8 cellular contexts compared by ENCODE assay signal in the genomic region with DNA sequence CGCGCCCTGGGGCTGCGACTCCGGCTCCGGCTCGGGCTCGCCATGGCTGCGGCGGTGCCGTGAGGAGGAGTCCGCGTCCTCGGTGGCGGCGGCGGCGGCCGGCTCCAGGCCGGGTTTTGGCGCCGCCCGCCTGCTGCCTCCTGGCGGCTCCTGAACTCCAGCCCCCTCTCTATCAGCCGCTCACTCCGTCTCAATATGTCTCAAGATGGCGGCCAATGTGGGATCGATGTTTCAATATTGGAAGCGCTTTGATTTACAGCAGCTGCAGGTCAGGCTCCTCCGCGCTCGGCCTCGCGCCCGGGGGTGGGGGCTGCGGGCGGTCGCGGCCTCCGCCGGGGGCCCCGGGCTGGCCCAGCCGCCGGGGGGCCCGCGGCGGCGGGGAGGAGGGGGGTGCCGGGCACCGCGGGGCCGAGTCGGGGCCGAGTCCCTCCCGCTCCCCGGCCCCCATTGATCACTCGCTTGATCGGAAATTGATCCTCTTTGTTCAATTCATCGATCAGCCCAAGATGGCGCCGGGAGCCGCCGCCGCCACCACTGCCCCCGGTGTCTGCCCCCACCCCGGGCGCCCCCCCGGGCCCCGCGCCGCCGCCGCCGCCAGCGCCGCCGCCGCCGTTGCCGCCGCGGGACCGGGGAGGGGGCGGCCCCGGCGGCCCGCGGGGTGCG. TPM values are rescaled to one million over a fixed set of nuclear protein-coding genes. Genes with fewer than 3 reads are reported as not detected.
A peak's percentile ranks its signal among the peaks of the same experiment; 100 is the strongest.
DNase-seq lines count a peak whose midpoint lies in the region; ATAC-seq and TF ChIP-seq lines count a peak whose summit lies in the region.

No MANE protein-coding gene starts in this region.

- H3K9me3 ChIP-seq in endocrine pancreas (ENCODE audit: control insufficient read depth, low read length) = no peaks in the 10 kb centered on the region

- no peaks in the 10 kb centered on the region for H3K36me3 Mint-ChIP-seq in activated CD8-positive, alpha-beta T cell treated with anti-CD3 and anti-CD28 coated beads for 36 hours (ENCODE audit: low read depth)

- no peaks in the 10 kb centered on the region for H3K27me3 ChIP-seq in endocrine pancreas (ENCODE audit: control insufficient read depth, insufficient read depth, low read length)

- H3K4me1 ChIP-seq in endocrine pancreas (ENCODE audit: control insufficient read depth, insufficient read depth, low read length) = peaks cover 5% of the 10 kb centered on the region

- intact Hi-C loops in activated CD8-positive, alpha-beta T cell treated with anti-CD3 and anti-CD28 coated beads for 36 hours (cut with micrococcal nuclease) = loop anchor here (2.0 kb wide), 1 partner anchor 41 kb away; no protein-coding TSS in a partner anchor

- DNase-seq in AML-193 (lab: John Stamatoyannopoulos, UW) (peak; percentile 67 to 72), NCI-H82 (lab: John Stamatoyannopoulos, UW) (peak; percentile 90), mesenteric fat pad (ENCODE audit: low spot score) (peak; percentile 90)
- peak; percentile 76 for DNase-seq in activated CD8-positive, alpha-beta T cell treated with anti-CD3 and anti-CD28 coated beads for 36 hours
- DNase-seq in stimulated activated CD8-positive, alpha-beta memory T cell treated with anti-CD3 and anti-CD28 coated beads, Interleukin-15, amount 100 ng/mL, for 1 hour (ENCODE audit: low read depth) = peak; percentile 35

- no peaks in the 10 kb centered on the region for H3K9me3 Mint-ChIP-seq in activated CD8-positive, alpha-beta T cell treated with anti-CD3 and anti-CD28 coated beads for 36 hours

- H3K4me1 Mint-ChIP-seq in activated CD8-positive, alpha-beta T cell treated with anti-CD3 and anti-CD28 coated beads for 36 hours (ENCODE audit: low read depth) = peaks cover 24% of the 10 kb centered on the region

- H3K9ac ChIP-seq in endocrine pancreas (ENCODE audit: control insufficient read depth, insufficient read depth, low read length) = peak overlapping the region; percentile 41

- peak; percentile 50 for ATAC-seq in GM19043 (IDR thresholded peaks at IDR 0.05; ENCODE audit: low read depth, unreplicated experiment)
- ATAC-seq in HG03432 (IDR thresholded peaks at IDR 0.05; ENCODE audit: unreplicated experiment) = peak; percentile 58
- ATAC-seq in activated CD8-positive, alpha-beta T cell treated with anti-CD3 and anti-CD28 coated beads for 36 hours = peak; percentile 78

- POLR2A ChIA-PET in activated CD8-positive, alpha-beta T cell treated with anti-CD3 and anti-CD28 coated beads for 36 hours (lab: Charles Lee) = no interaction called here

- no peaks in the 10 kb centered on the region for H3K27me3 Mint-ChIP-seq in activated CD8-positive, alpha-beta T cell treated with anti-CD3 and anti-CD28 coated beads for 36 hours

- no peak for TF ChIP-seq CTCF in activated CD8-positive, alpha-beta T cell treated with anti-CD3 and anti-CD28 coated beads for 36 hours (IDR thresholded peaks at IDR 0.05)

- CTCF ChIA-PET in activated CD8-positive, alpha-beta T cell treated with anti-CD3 and anti-CD28 coated beads for 36 hours (lab: Charles Lee) = no interaction called here

- H3K27ac Mint-ChIP-seq in activated CD8-positive, alpha-beta T cell treated with anti-CD3 and anti-CD28 coated beads for 36 hours = peak overlapping the region; percentile 83

- no peak overlapping the region for H3K4me3 ChIP-seq in endocrine pancreas (ENCODE audit: control insufficient read depth, insufficient read depth, low read length)

- H3K4me3 Mint-ChIP-seq in activated CD8-positive, alpha-beta T cell treated with anti-CD3 and anti-CD28 coated beads for 36 hours = peak overlapping the region; percentile 75

- no peaks in the 10 kb centered on the region for H3K36me3 ChIP-seq in endocrine pancreas (ENCODE audit: control insufficient read depth, insufficient read depth, low read length)

RNA-seq across cellular contexts. Expression of a gene that starts 1.5 kb away (rescaled TPM):
- total RNA-seq in activated CD8-positive, alpha-beta T cell treated with anti-CD3 and anti-CD28 coated beads for 36 hours = 10 to 100 TPM; 20.2 to 20.4 TPM
- total RNA-seq in mesenteric fat pad = 115 TPM

Comparison
In these comparisons a context has a peak if more than half of its experiments do, and no peak if none do; other contexts are left out.
1. DNase-seq: peak in every context shown above with its lines; median percentile 90 in NCI-H82; 90 in mesenteric fat pad; 76 in activated CD8-positive, alpha-beta T cell treated with anti-CD3 and anti-CD28 coated beads for 36 hours; 70 in AML-193; 35 in stimulated activated CD8-positive, alpha-beta memory T cell treated with anti-CD3 and anti-CD28 coated beads, Interleukin-15, amount 100 ng/mL, for 1 hour.